Comparison of ENCODE assay signal across 11 cellular contexts in genomic region chr21:41664881-41665765, GRCh38.
DNase-seq lines count a peak whose midpoint lies in the region; ATAC-seq and TF ChIP-seq lines count a peak whose summit lies in the region.
"Had no signal": no experiment of that assay in that cellular context is flagged by ENCODE, and none has a peak within 500 bp of the region (broad histone marks: within the 10 kb centered on the region; RNA-seq: fewer than 3 reads in every experiment).

No MANE protein-coding gene starts in this region.

- peak overlapping the region in 1 of 5 donors; percentile 49 for H3K27ac ChIP-seq in adrenal gland
- H3K27ac ChIP-seq in heart right ventricle: peak overlapping the region in 1 of 10 donors; percentile 26
- no peak overlapping the region for H3K27ac ChIP-seq in rectal smooth muscle tissue (ENCODE audit: low read depth, low read length)

- DNase-seq in EL (peak; percentile 71), adrenal gland (peak in 4 of 7 donors; percentile 16 to 54 (median 29)), heart right ventricle (peak in 1 of 2 donors; percentile 25), NOMO-1 treated with DMSO at 0.1 percent for 48 hours (lab: John Stamatoyannopoulos, UW; ENCODE audit: unreplicated experiment) (no peak)
- DNase-seq: hypothalamus; NCI-H2029; stimulated activated CD8-positive, alpha-beta memory T cell treated with anti-CD3 and anti-CD28 coated beads, Interleukin-4, amount 100 ng/mL, for 48 hours had no signal

- intact Hi-C loops in adrenal gland (cut with DNase I): no loop called here
- intact Hi-C loops in heart right ventricle (cut with DNase I): loop anchor here in 2 of 10 donors (10.0 kb wide), 2 partner anchors 60 to 320 kb away; no protein-coding TSS in a partner anchor

- no peaks in the 10 kb centered on the region for H3K9me3 ChIP-seq in adrenal gland (replicated peaks in 1 of 3)
- H3K9me3 ChIP-seq in heart right ventricle: no peaks in the 10 kb centered on the region

- no peaks in the 10 kb centered on the region for H3K4me1 ChIP-seq in adrenal gland (replicated peaks in 1 of 2)
- H3K4me1 ChIP-seq in heart right ventricle: peaks cover 0 to 18% (median 0%) of the 10 kb centered on the region in 9 donors
- H3K4me1 ChIP-seq in rectal smooth muscle tissue (ENCODE audit: control insufficient read depth, insufficient read depth, low read length): no peaks in the 10 kb centered on the region

- peak in 7 of 8 donors; percentile 21 to 70 (median 62) for ATAC-seq in heart right ventricle
- ATAC-seq in HG02623 (IDR thresholded peaks at IDR 0.05; ENCODE audit: unreplicated experiment): no peak
- no peak for ATAC-seq in GM21619 (IDR thresholded peaks at IDR 0.05; ENCODE audit: unreplicated experiment)
- ATAC-seq in GM21381 (IDR thresholded peaks at IDR 0.05; ENCODE audit: unreplicated experiment): no peak

- no peak for TF ChIP-seq POLR2A in adrenal gland (IDR thresholded peaks at IDR 0.05)

- H3K4me3 ChIP-seq in adrenal gland: no peak overlapping the region
- peak overlapping the region in 1 of 10 donors; percentile 5 for H3K4me3 ChIP-seq in heart right ventricle
- H3K4me3 ChIP-seq in rectal smooth muscle tissue (ENCODE audit: low read length): peak overlapping the region; percentile 32

- no peak overlapping the region for H3K9ac ChIP-seq in rectal smooth muscle tissue (ENCODE audit: low read length)

- no peaks in the 10 kb centered on the region for H3K36me3 ChIP-seq in adrenal gland (replicated peaks in 1 of 2)
- H3K36me3 ChIP-seq in heart right ventricle: no peaks in the 10 kb centered on the region
- no peaks in the 10 kb centered on the region for H3K36me3 ChIP-seq in rectal smooth muscle tissue (ENCODE audit: control insufficient read depth, insufficient read depth, low read length)

- H3K27me3 ChIP-seq in adrenal gland: peaks cover 4% of the 10 kb centered on the region
- peaks cover 0 to 24% (median 6%) of the 10 kb centered on the region in 7 donors for H3K27me3 ChIP-seq in heart right ventricle
- peaks cover 3% of the 10 kb centered on the region for H3K27me3 ChIP-seq in rectal smooth muscle tissue (ENCODE audit: control insufficient read depth, insufficient read depth, low read length)

- WGBS in adrenal gland, 4 donors: 63 to 76% (median 73%) methylated on average over 24 to 32 of the region's 32 CpGs
- 58 to 66% methylated on average over 32 of the region's 32 CpGs for WGBS in heart right ventricle, 2 donors

- TF ChIP-seq CTCF in adrenal gland (IDR thresholded peaks at IDR 0.05): no peak
- TF ChIP-seq CTCF in heart right ventricle (IDR thresholded peaks at IDR 0.05): no peak

Comparison
In these comparisons a context has a peak if more than half of its experiments do, and no peak if none do; other contexts are left out.
1. ATAC-seq: peak in heart right ventricle (7 of 8); none in HG02623 (single experiment), GM21619 (single experiment) and GM21381 (single experiment).